ENCODE assay signal across 1 cellular context in the genomic region with DNA sequence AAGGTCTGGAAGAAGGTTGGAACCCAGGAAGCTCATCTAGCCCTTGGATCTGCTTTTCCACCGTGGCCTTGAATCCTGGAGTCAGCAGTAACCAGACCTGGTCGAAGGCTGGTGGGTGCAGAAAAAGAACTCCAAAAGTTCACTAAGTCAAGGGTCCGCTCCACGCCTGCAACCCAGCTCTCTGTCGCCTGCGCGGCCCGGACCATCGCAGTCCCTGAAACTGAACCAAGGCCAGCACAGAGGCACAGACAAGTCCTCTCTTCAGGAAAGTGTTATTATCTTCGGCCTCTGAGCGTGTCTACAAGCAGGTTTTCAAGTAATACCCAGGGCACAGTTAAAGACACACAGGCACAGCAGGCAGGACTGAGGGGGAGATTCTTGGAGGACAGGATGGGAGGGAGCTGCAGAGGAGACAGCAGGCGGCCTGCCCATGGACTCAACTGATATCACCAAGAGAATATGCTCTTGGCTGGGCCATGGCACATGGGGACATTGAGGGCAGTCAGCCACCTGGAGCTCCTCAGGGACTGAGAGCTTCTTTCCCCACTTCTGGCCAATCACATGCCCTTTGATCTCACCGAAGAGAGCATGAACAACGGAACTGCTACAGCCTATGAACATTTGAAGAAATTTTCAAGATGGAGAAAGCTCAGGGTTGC.
TF ChIP-seq lines count a peak whose summit lies in the region.

No MANE protein-coding gene starts in this region.

TF ChIP-seq in GM23338, 12 proteins besides CTCF, POLR2A, EP300 and RAD21 (continued from another document):
- no peak for TF ChIP-seq ZNF462 (CRISPR knock-in tag; IDR thresholded peaks at IDR 0.05)
- TF ChIP-seq EZH2 (IDR thresholded peaks at IDR 0.05; ENCODE audit: low read depth, unreplicated experiment), result no peak
- TF ChIP-seq ZNF331 (CRISPR knock-in tag; IDR thresholded peaks at IDR 0.05; ENCODE audit: low read depth), result no peak
- TF ChIP-seq, protein P1, sequence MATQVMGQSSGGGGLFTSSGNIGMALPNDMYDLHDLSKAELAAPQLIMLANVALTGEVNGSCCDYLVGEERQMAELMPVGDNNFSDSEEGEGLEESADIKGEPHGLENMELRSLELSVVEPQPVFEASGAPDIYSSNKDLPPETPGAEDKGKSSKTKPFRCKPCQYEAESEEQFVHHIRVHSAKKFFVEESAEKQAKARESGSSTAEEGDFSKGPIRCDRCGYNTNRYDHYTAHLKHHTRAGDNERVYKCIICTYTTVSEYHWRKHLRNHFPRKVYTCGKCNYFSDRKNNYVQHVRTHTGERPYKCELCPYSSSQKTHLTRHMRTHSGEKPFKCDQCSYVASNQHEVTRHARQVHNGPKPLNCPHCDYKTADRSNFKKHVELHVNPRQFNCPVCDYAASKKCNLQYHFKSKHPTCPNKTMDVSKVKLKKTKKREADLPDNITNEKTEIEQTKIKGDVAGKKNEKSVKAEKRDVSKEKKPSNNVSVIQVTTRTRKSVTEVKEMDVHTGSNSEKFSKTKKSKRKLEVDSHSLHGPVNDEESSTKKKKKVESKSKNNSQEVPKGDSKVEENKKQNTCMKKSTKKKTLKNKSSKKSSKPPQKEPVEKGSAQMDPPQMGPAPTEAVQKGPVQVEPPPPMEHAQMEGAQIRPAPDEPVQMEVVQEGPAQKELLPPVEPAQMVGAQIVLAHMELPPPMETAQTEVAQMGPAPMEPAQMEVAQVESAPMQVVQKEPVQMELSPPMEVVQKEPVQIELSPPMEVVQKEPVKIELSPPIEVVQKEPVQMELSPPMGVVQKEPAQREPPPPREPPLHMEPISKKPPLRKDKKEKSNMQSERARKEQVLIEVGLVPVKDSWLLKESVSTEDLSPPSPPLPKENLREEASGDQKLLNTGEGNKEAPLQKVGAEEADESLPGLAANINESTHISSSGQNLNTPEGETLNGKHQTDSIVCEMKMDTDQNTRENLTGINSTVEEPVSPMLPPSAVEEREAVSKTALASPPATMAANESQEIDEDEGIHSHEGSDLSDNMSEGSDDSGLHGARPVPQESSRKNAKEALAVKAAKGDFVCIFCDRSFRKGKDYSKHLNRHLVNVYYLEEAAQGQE (IDR thresholded peaks at IDR 0.05; ENCODE audit: unreplicated experiment), result no peak
- TF ChIP-seq POLR2AphosphoS5 (IDR thresholded peaks at IDR 0.05; ENCODE audit: low read depth), result no peak
- TF ChIP-seq, protein P2, sequence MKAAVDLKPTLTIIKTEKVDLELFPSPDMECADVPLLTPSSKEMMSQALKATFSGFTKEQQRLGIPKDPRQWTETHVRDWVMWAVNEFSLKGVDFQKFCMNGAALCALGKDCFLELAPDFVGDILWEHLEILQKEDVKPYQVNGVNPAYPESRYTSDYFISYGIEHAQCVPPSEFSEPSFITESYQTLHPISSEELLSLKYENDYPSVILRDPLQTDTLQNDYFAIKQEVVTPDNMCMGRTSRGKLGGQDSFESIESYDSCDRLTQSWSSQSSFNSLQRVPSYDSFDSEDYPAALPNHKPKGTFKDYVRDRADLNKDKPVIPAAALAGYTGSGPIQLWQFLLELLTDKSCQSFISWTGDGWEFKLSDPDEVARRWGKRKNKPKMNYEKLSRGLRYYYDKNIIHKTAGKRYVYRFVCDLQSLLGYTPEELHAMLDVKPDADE (IDR thresholded peaks at IDR 0.05), result no peak
TF ChIP-seq in GM23338: peak in this region for 0.
